In the genomic region with DNA sequence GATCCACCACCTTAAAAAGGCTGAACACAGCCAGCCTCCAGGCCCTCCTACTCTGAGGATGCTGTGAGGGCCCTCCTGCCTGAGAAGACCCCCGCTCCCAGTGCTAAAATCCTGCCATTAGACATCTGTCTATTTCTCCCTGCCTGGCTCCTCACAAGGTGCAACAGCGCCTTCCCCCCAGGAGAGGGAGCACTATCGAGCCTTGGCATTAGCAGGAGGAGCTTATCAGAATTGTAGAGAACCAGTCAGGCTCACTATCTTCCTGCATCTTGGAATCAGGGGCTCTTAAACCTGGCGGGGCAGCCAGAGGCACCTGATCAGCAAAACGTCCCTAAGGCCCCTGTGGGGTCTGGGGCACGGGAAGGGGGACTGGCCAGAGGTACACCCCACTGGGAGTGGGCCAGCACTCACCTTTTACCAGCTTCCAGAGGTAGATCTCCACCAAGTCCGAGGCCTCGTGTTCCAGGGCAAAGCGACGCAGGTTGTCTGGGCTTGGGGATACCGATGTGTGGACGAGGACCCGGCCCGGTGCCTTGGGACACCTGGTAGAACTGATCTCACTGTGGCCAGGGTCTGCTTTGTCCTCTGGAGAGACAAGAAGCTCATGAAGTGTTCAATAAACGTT, we compare ENCODE assay signal across 8 cellular contexts. TPM values are rescaled to one million over a fixed set of nuclear protein-coding genes. Genes with fewer than 3 reads are reported as not detected.
DNase-seq lines count a peak whose midpoint lies in the region; ATAC-seq and TF ChIP-seq lines count a peak whose summit lies in the region.

No MANE protein-coding gene starts in this region.

- H3K4me1 Mint-ChIP-seq in Caco-2 (ENCODE audit: low read depth, unreplicated experiment) (no peaks in the 10 kb centered on the region), HFFc6 (ENCODE audit: low read depth) (no peaks in the 10 kb centered on the region; the same call in 1 of the 2 replicates)
- H3K4me1 Mint-ChIP-seq in activated CD4-positive, alpha-beta T cell treated with anti-CD3 and anti-CD28 coated beads, Interleukin-2, amount 10 ng/mL, durations not matched to agents 7 days and 5 days: no peaks in the 10 kb centered on the region

- H3K27ac Mint-ChIP-seq in Caco-2 (ENCODE audit: unreplicated experiment) (no peak overlapping the region), HFFc6 (no peak overlapping the region)
- no peak overlapping the region for H3K27ac Mint-ChIP-seq in activated CD4-positive, alpha-beta T cell treated with anti-CD3 and anti-CD28 coated beads, Interleukin-2, amount 10 ng/mL, durations not matched to agents 7 days and 5 days

- DNase-seq in Caco-2 (peak; percentile 85 to 89), HFFc6 (peak; percentile 65), NCI-H524 treated with DMSO at 0.1 percent for 48 hours (lab: John Stamatoyannopoulos, UW) (peak; percentile 4), coronary artery (ENCODE audit: low spot score) (no peak), lower lobe of right lung (peak; percentile 65)
- peak; percentile 60 for DNase-seq in activated CD4-positive, alpha-beta T cell treated with anti-CD3 and anti-CD28 coated beads, Interleukin-2, amount 10 ng/mL, durations not matched to agents 7 days and 5 days
- DNase-seq in stimulated activated CD8-positive, alpha-beta memory T cell treated with anti-CD3 and anti-CD28 coated beads, Interleukin-15, amount 100 ng/mL, for 48 hours (ENCODE audit: low read depth in 2 of 2): peak; percentile 19 to 21

- H3K27me3 ChIP-seq in Caco-2 (replicated peaks; ENCODE audit: control insufficient read depth, insufficient read depth, low read length): no peaks in the 10 kb centered on the region
- no peaks in the 10 kb centered on the region for H3K27me3 ChIP-seq in lower lobe of right lung (ENCODE audit: low read depth)

- TF ChIP-seq CTCF in Caco-2 (IDR thresholded peaks at IDR 0.05; ENCODE audit: insufficient read depth in 1 of 2, low read depth in 1 of 2, low read length in 1 of 2, severe bottlenecking in 1 of 2, unreplicated experiment in 1 of 2) (peak; percentile 99 to 100), HFFc6 (IDR thresholded peaks at IDR 0.05) (peak; percentile 94), coronary artery (IDR thresholded peaks at IDR 0.05) (peak; percentile 74), lower lobe of right lung (IDR thresholded peaks at IDR 0.05) (peak; percentile 93)

- POLR2A ChIA-PET in Caco-2 (lab: Charles Lee): interaction anchor here (0.6 kb wide), 1 partner anchor 24 kb away, joined by 3 read pairs; no protein-coding TSS in a partner anchor
- POLR2A ChIA-PET in activated CD4-positive, alpha-beta T cell treated with anti-CD3 and anti-CD28 coated beads, Interleukin-2, amount 10 ng/mL, durations not matched to agents 7 days and 5 days (lab: Charles Lee): no interaction called here

- H3K9me3 Mint-ChIP-seq in Caco-2 (ENCODE audit: unreplicated experiment): no peaks in the 10 kb centered on the region
- no peaks in the 10 kb centered on the region for H3K9me3 Mint-ChIP-seq in HFFc6
- no peaks in the 10 kb centered on the region for H3K9me3 Mint-ChIP-seq in activated CD4-positive, alpha-beta T cell treated with anti-CD3 and anti-CD28 coated beads, Interleukin-2, amount 10 ng/mL, durations not matched to agents 7 days and 5 days

- H3K36me3 ChIP-seq in Caco-2 (ENCODE audit: control insufficient read depth, insufficient read depth, low read length) (no peaks in the 10 kb centered on the region), lower lobe of right lung (no peaks in the 10 kb centered on the region)

- no TSS peak for BruUV-seq in Caco-2 (replicated peaks; lab: Mats Ljungman, UMichigan)

- no peaks in the 10 kb centered on the region for H3K27me3 Mint-ChIP-seq in Caco-2 (ENCODE audit: insufficient read depth, unreplicated experiment)
- peaks cover 12% of the 10 kb centered on the region for H3K27me3 Mint-ChIP-seq in HFFc6 (ENCODE audit: insufficient read depth)
- peaks cover under 1% of the 10 kb centered on the region for H3K27me3 Mint-ChIP-seq in activated CD4-positive, alpha-beta T cell treated with anti-CD3 and anti-CD28 coated beads, Interleukin-2, amount 10 ng/mL, durations not matched to agents 7 days and 5 days

- H3K27ac ChIP-seq in coronary artery: no peak overlapping the region
- H3K27ac ChIP-seq in lower lobe of right lung: no peak overlapping the region

- H3K4me3 ChIP-seq in Caco-2 (ENCODE audit: low read depth, low read length) (no peak overlapping the region), coronary artery (no peak overlapping the region), lower lobe of right lung (no peak overlapping the region)

- intact Hi-C loops in Caco-2 (cut with micrococcal nuclease; ENCODE audit: unreplicated experiment) (loop anchor here (1.0 to 10.0 kb wide), 4 partner anchors 24 to 542 kb away; a partner anchor contains a TSS), lower lobe of right lung (cut with DNase I) (no loop called here)

- CTCF ChIA-PET in Caco-2 (lab: Charles Lee): interaction anchor here (0.5 to 3.2 kb wide), 34 partner anchors 8 to 731 kb away, joined by 3 to 158 read pairs (median 5); a partner anchor contains a TSS
- CTCF ChIA-PET in activated CD4-positive, alpha-beta T cell treated with anti-CD3 and anti-CD28 coated beads, Interleukin-2, amount 10 ng/mL, durations not matched to agents 7 days and 5 days (lab: Charles Lee): interaction anchor here (0.7 to 2.5 kb wide), 8 partner anchors 9 to 546 kb away, joined by 3 to 10 read pairs (median 4); no protein-coding TSS in a partner anchor

- H3K36me3 Mint-ChIP-seq in Caco-2 (ENCODE audit: insufficient read depth, unreplicated experiment) (no peaks in the 10 kb centered on the region), HFFc6 (ENCODE audit: low read depth) (no peaks in the 10 kb centered on the region)
- no peaks in the 10 kb centered on the region for H3K36me3 Mint-ChIP-seq in activated CD4-positive, alpha-beta T cell treated with anti-CD3 and anti-CD28 coated beads, Interleukin-2, amount 10 ng/mL, durations not matched to agents 7 days and 5 days (ENCODE audit: low read depth)

- no peak overlapping the region for H3K4me3 Mint-ChIP-seq in Caco-2 (ENCODE audit: unreplicated experiment)
- no peak overlapping the region for H3K4me3 Mint-ChIP-seq in HFFc6
- no peak overlapping the region for H3K4me3 Mint-ChIP-seq in activated CD4-positive, alpha-beta T cell treated with anti-CD3 and anti-CD28 coated beads, Interleukin-2, amount 10 ng/mL, durations not matched to agents 7 days and 5 days

- H3K4me1 ChIP-seq in Caco-2 (no peaks in the 10 kb centered on the region), lower lobe of right lung (peaks cover 8% of the 10 kb centered on the region)

- ATAC-seq in lower lobe of right lung: peak; percentile 77 to 82
- ATAC-seq in GM19395 (IDR thresholded peaks at IDR 0.05; ENCODE audit: unreplicated experiment): no peak

- H3K9me3 ChIP-seq in Caco-2: no peaks in the 10 kb centered on the region
- no peaks in the 10 kb centered on the region for H3K9me3 ChIP-seq in lower lobe of right lung

RNA-seq across cellular contexts. Expression of a gene that starts 28.7 kb away (rescaled TPM):
- total RNA-seq in Caco-2 (2022) (2.5 and 3.4 TPM in 2 replicates), lower lobe of right lung (1.2 TPM)
- not detected for total RNA-seq in HFFc6 (2021; fragmentation: NEBNext Ultra II Directional; extraction: Animal tissue kit (Norgen Biotek cat#: 25700))
- not detected for total RNA-seq in activated CD4-positive, alpha-beta T cell treated with anti-CD3 and anti-CD28 coated beads, Interleukin-2, amount 10 ng/mL, durations not matched to agents 7 days and 5 days

RNA-seq across cellular contexts. Expression of a gene that starts 46.2 kb away (rescaled TPM):
- total RNA-seq in Caco-2 (2022) (28.0 and 28.7 TPM in 2 replicates), lower lobe of right lung (21.2 TPM)
- total RNA-seq in HFFc6 (2021; fragmentation: NEBNext Ultra II Directional; extraction: Animal tissue kit (Norgen Biotek cat#: 25700)): 10 to 100 TPM; 10.9 to 12.9 (median 12.2) TPM
- total RNA-seq in activated CD4-positive, alpha-beta T cell treated with anti-CD3 and anti-CD28 coated beads, Interleukin-2, amount 10 ng/mL, durations not matched to agents 7 days and 5 days: 10 to 100 TPM; 16.4 to 17.4 TPM
